Comparison of ENCODE assay signal across 23 cellular contexts in the genomic region with DNA sequence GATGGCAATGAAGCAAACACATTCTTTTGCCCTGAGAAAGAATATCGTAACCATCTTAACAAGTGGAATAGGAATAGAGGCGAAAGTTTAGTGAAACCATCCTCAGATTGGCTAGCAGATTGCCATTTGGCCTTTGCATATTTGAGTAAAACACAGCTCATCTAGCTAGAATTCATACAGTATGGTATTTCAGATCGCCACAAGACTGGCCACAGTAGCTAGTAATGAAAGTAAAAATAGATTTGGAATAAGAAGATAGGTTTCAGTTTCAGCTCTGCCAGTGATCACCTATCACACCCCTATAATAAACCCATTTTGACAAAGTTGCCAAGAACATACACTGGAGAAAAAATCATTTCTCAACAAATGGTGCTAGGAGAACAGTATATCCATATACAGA.
"Had no signal": no experiment of that assay in that cellular context is flagged by ENCODE, and none has a peak within 500 bp of the region (broad histone marks: within the 10 kb centered on the region; RNA-seq: fewer than 3 reads in every experiment).

No MANE protein-coding gene starts in this region.

- DNase-seq: activated B cell treated with CpG ODN at 0.5 μM for 24 hours; activated CD4-positive, alpha-beta T cell treated with anti-CD3 and anti-CD28 coated beads for 48 hours; activated CD8-positive, alpha-beta T cell treated with anti-CD3 and anti-CD28 coated beads for 36 hours; activated naive CD4-positive, alpha-beta T cell treated with anti-CD3 and anti-CD28 coated beads for 36 hours; activated T-cell treated with anti-CD3 and anti-CD28 coated beads, Interleukin-2, amount 50 U/mL, for 24 hours; central memory CD4-positive, alpha-beta T cell; colonic mucosa; endodermal cell; foreskin fibroblast; glutamatergic neuron; hippocampal formation; left cardiac atrium; mesendoderm; naive thymus-derived CD4-positive, alpha-beta T cell; psoas muscle; right cardiac atrium; small intestine; stimulated activated CD4-positive, alpha-beta T cell treated with anti-CD3 and anti-CD28 coated beads, Interleukin-15, amount 100 ng/mL, for 24 hours; stimulated activated CD4-positive, alpha-beta T cell treated with anti-CD3 and anti-CD28 coated beads, Interleukin-2, amount 100 ng/mL, for 48 hours; stomach had no signal

- H3K27me3 Mint-ChIP-seq: activated B cell treated with CpG ODN at 0.5 μM for 24 hours; activated CD8-positive, alpha-beta T cell treated with anti-CD3 and anti-CD28 coated beads for 36 hours; activated T-cell treated with anti-CD3 and anti-CD28 coated beads, Interleukin-2, amount 50 U/mL, for 24 hours; brain; naive thymus-derived CD4-positive, alpha-beta T cell had no signal

- H3K4me3 Mint-ChIP-seq: activated B cell treated with CpG ODN at 0.5 μM for 24 hours; activated CD8-positive, alpha-beta T cell treated with anti-CD3 and anti-CD28 coated beads for 36 hours; activated naive CD4-positive, alpha-beta T cell treated with anti-CD3 and anti-CD28 coated beads for 36 hours; activated T-cell treated with anti-CD3 and anti-CD28 coated beads, Interleukin-2, amount 50 U/mL, for 24 hours; brain; endodermal cell; naive thymus-derived CD4-positive, alpha-beta T cell; stimulated activated effector memory CD8-positive, alpha-beta T cell treated with anti-CD3 and anti-CD28 coated beads, Interleukin-12 subunit alpha, Interleukin-12 subunit beta, amount 100 ng/mL, for 72 hours had no signal

- ATAC-seq: activated CD8-positive, alpha-beta T cell treated with anti-CD3 and anti-CD28 coated beads for 36 hours; left cardiac atrium; naive thymus-derived CD4-positive, alpha-beta T cell; psoas muscle; right cardiac atrium; stimulated activated effector memory CD8-positive, alpha-beta T cell treated with anti-CD3 and anti-CD28 coated beads, Interleukin-12 subunit alpha, Interleukin-12 subunit beta, amount 100 ng/mL, for 72 hours had no signal

- H3K27ac Mint-ChIP-seq: activated B cell treated with CpG ODN at 0.5 μM for 24 hours; activated CD8-positive, alpha-beta T cell treated with anti-CD3 and anti-CD28 coated beads for 36 hours; activated naive CD4-positive, alpha-beta T cell treated with anti-CD3 and anti-CD28 coated beads for 36 hours; activated T-cell treated with anti-CD3 and anti-CD28 coated beads, Interleukin-2, amount 50 U/mL, for 24 hours; brain; endodermal cell; naive thymus-derived CD4-positive, alpha-beta T cell; stimulated activated effector memory CD8-positive, alpha-beta T cell treated with anti-CD3 and anti-CD28 coated beads, Interleukin-12 subunit alpha, Interleukin-12 subunit beta, amount 100 ng/mL, for 72 hours had no signal

- H3K4me3 ChIP-seq: colonic mucosa, psoas muscle, stomach, vagina had no signal

- H3K4me1 Mint-ChIP-seq: activated B cell treated with CpG ODN at 0.5 μM for 24 hours; endodermal cell; naive thymus-derived CD4-positive, alpha-beta T cell; stimulated activated effector memory CD8-positive, alpha-beta T cell treated with anti-CD3 and anti-CD28 coated beads, Interleukin-12 subunit alpha, Interleukin-12 subunit beta, amount 100 ng/mL, for 72 hours had no signal

- H3K9me3 Mint-ChIP-seq: activated B cell treated with CpG ODN at 0.5 μM for 24 hours; activated naive CD4-positive, alpha-beta T cell treated with anti-CD3 and anti-CD28 coated beads for 36 hours; brain; endodermal cell had no signal

- H3K36me3 Mint-ChIP-seq: brain; naive thymus-derived CD4-positive, alpha-beta T cell; stimulated activated effector memory CD8-positive, alpha-beta T cell treated with anti-CD3 and anti-CD28 coated beads, Interleukin-12 subunit alpha, Interleukin-12 subunit beta, amount 100 ng/mL, for 72 hours had no signal
